ENCODE assay signal across 25 cellular contexts in genomic region chr19:33206261-33207039, GRCh38. TPM values are rescaled to one million over a fixed set of nuclear protein-coding genes. Genes with fewer than 3 reads are reported as not detected.
"Had no signal": no experiment of that assay in that cellular context is flagged by ENCODE, and none has a peak within 500 bp of the region (broad histone marks: within the 10 kb centered on the region; RNA-seq: fewer than 3 reads in every experiment).

No MANE protein-coding gene starts in this region.

- H3K36me3 Mint-ChIP-seq: naive thymus-derived CD4-positive, alpha-beta T cell had no signal

- H3K27ac Mint-ChIP-seq: dendritic cell treated with granulocyte-macrophage colony-stimulating factor and Interleukin-4, amounts not matched to agents 40 ng/mL and 50 ng/mL, for 4 days; effector memory CD8-positive, alpha-beta T cell; naive thymus-derived CD4-positive, alpha-beta T cell; nephron progenitor cell had no signal

- H3K4me3 ChIP-seq: esophagus muscularis mucosa, gastrocnemius medialis, sigmoid colon, skin epidermis, stomach, thoracic aorta, transverse colon had no signal

- H3K9me3 Mint-ChIP-seq: dendritic cell treated with granulocyte-macrophage colony-stimulating factor and Interleukin-4, amounts not matched to agents 40 ng/mL and 50 ng/mL, for 4 days; effector memory CD8-positive, alpha-beta T cell; nephron progenitor cell had no signal

- H3K36me3 ChIP-seq: gastrocnemius medialis, transverse colon had no signal

- DNase-seq: cerebellar nuclear complex; effector memory CD8-positive, alpha-beta T cell; gastrocnemius medialis; left colon; naive thymus-derived CD4-positive, alpha-beta T cell; nephron progenitor cell; stomach; substantia nigra; transverse colon had no signal

- H3K4me1 Mint-ChIP-seq: naive thymus-derived CD4-positive, alpha-beta T cell; nephron progenitor cell had no signal

- H3K4me1 ChIP-seq: esophagus muscularis mucosa, gastrocnemius medialis, sigmoid colon, stomach, transverse colon had no signal

- FAIRE-seq: colon had no signal

- ATAC-seq: effector memory CD8-positive, alpha-beta T cell; gastrocnemius medialis; left colon; naive thymus-derived CD4-positive, alpha-beta T cell had no signal

- H3K27me3 ChIP-seq: esophagus muscularis mucosa, gastrocnemius medialis, neutrophil, sigmoid colon, stomach, transverse colon had no signal

- H3K4me3 Mint-ChIP-seq: dendritic cell treated with granulocyte-macrophage colony-stimulating factor and Interleukin-4, amounts not matched to agents 40 ng/mL and 50 ng/mL, for 4 days; effector memory CD8-positive, alpha-beta T cell; naive thymus-derived CD4-positive, alpha-beta T cell; nephron progenitor cell had no signal

- H3K27me3 Mint-ChIP-seq: dendritic cell treated with granulocyte-macrophage colony-stimulating factor and Interleukin-4, amounts not matched to agents 40 ng/mL and 50 ng/mL, for 4 days; naive thymus-derived CD4-positive, alpha-beta T cell had no signal

- H3K27ac ChIP-seq: epithelial cell of prostate, esophagus muscularis mucosa, gastrocnemius medialis, neutrophil, sigmoid colon, skin epidermis, stomach, thoracic aorta, transverse colon had no signal

- H3K9me3 ChIP-seq: esophagus muscularis mucosa, gastrocnemius medialis, neutrophil, sigmoid colon, stomach, thoracic aorta, transverse colon had no signal

RNA-seq across cellular contexts. Expression of gene LRP3, which starts 12.3 kb away (rescaled TPM):
- polyA plus RNA-seq: naive thymus-derived CD4-positive, alpha-beta T cell had no signal

RNA-seq across cellular contexts. Expression of gene SLC7A10, which starts 19.2 kb away (rescaled TPM):
- total RNA-seq: esophagus muscularis mucosa; fibroblast of villous mesenchyme; gastrocnemius medialis; kidney epithelial cell; liver; lung microvascular endothelial cell; mononuclear cell; naive thymus-derived CD4-positive, alpha-beta T cell; osteocyte; pulmonary artery endothelial cell; thoracic aorta; ureter had no signal
- polyA plus RNA-seq: liver; naive thymus-derived CD4-positive, alpha-beta T cell; stomach had no signal
